ENCODE assay signal across 15 cellular contexts in genomic region chr18:62799977-62800376, GRCh38.
"Had no signal": no experiment of that assay in that cellular context is flagged by ENCODE, and none has a peak within 500 bp of the region (broad histone marks: within the 10 kb centered on the region; RNA-seq: fewer than 3 reads in every experiment).

No MANE protein-coding gene starts in this region.

- H3K36me3 ChIP-seq: gastroesophageal sphincter, left lung, right atrium auricular region, tibial nerve had no signal

- ATAC-seq: activated CD8-positive, alpha-beta memory T cell treated with anti-CD3 and anti-CD28 coated beads, Interleukin-2, amount 10 ng/mL, durations not matched to agents 7 days and 5 days; gastroesophageal sphincter; stimulated activated naive B cell treated with anti-CD40 and anti-IgM and Interleukin-4, amounts not matched to agents 10 μg/mL and 1 μg/mL and 100 μg/mL, for 72 hours had no signal

- H3K9me3 ChIP-seq: gastroesophageal sphincter, left lung, right atrium auricular region, tibial nerve had no signal

- DNase-seq: activated CD4-positive, alpha-beta memory T cell treated with anti-CD3 and anti-CD28 coated beads for 36 hours; activated CD8-positive, alpha-beta memory T cell treated with anti-CD3 and anti-CD28 coated beads, Interleukin-2, amount 10 ng/mL, durations not matched to agents 7 days and 5 days; activated naive CD4-positive, alpha-beta T cell treated with anti-CD3 and anti-CD28 coated beads, Interleukin-2, amount 10 ng/mL, durations not matched to agents 7 days and 5 days; activated T-cell treated with anti-CD3 and anti-CD28 coated beads, Interleukin-2, amount 50 U/mL, for 24 hours; erythroblast; islet precursor cell; left lung; stimulated activated CD4-positive, alpha-beta T cell treated with anti-CD3 and anti-CD28 coated beads, Interleukin-15, amount 100 ng/mL, for 24 hours; stimulated activated CD4-positive, alpha-beta T cell treated with anti-CD3 and anti-CD28 coated beads, Interleukin-4, amount 100 ng/mL, for 1 hour; stimulated activated naive B cell treated with anti-CD40 and anti-IgM and Interleukin-4, amounts not matched to agents 10 μg/mL and 1 μg/mL and 100 μg/mL, for 72 hours; T1000 had no signal

- H3K4me3 ChIP-seq: gastroesophageal sphincter, left lung, right atrium auricular region, skin epidermis, tibial nerve had no signal

- H3K27ac ChIP-seq: gastroesophageal sphincter, left lung, right atrium auricular region, skin epidermis, tibial nerve had no signal

- H3K27me3 ChIP-seq: gastroesophageal sphincter, left lung, right atrium auricular region, tibial nerve had no signal

- H3K4me1 ChIP-seq: right atrium auricular region had no signal
